ENCODE assay signal across 1 cellular context in genomic region chr17:16297367-16298139, GRCh38.
TF ChIP-seq lines count a peak whose summit lies in the region.

No MANE protein-coding gene starts in this region.

TF ChIP-seq in HepG2, 621 proteins besides CTCF, POLR2A, EP300 and RAD21 (continued from another document and continues in another):
- TF ChIP-seq ZBTB46 (CRISPR knock-in tag; IDR thresholded peaks at IDR 0.05; ENCODE audit: borderline replicate concordance) = no peak
- TF ChIP-seq KLF9 (CRISPR knock-in tag; IDR thresholded peaks at IDR 0.05; ENCODE audit: low read depth) = 0 out of 2 replicates have a peak, but pooled peaks have one; percentile 61
- no peak for TF ChIP-seq PRPF4 (IDR thresholded peaks at IDR 0.05; ENCODE audit: low read depth, low read length, poor library complexity, severe bottlenecking)
- TF ChIP-seq ZNF317 (CRISPR knock-in tag; IDR thresholded peaks at IDR 0.05) = 0 out of 2 replicates have a peak, but pooled peaks have one; percentile 28
- TF ChIP-seq ZNF180 (CRISPR knock-in tag; IDR thresholded peaks at IDR 0.05; ENCODE audit: borderline replicate concordance, low read depth) = no peak
- no peak for TF ChIP-seq SCMH1 (CRISPR knock-in tag; IDR thresholded peaks at IDR 0.05; ENCODE audit: borderline replicate concordance)
- no peak for TF ChIP-seq ZMYM4 (CRISPR knock-in tag; IDR thresholded peaks at IDR 0.05)
- TF ChIP-seq IKZF5 (CRISPR knock-in tag; IDR thresholded peaks at IDR 0.05) = peak; percentile 53; the same call in 1 of the 2 replicates
- no peak for TF ChIP-seq ZNF577 (CRISPR knock-in tag; IDR thresholded peaks at IDR 0.05; ENCODE audit: borderline replicate concordance, low read depth)
- no peak for TF ChIP-seq ELK4 (CRISPR knock-in tag; IDR thresholded peaks at IDR 0.05; ENCODE audit: borderline replicate concordance)
- TF ChIP-seq NFKBIZ (CRISPR knock-in tag; IDR thresholded peaks at IDR 0.05) = no peak; the same call in 1 of the 2 replicates
- TF ChIP-seq MTA1 (CRISPR knock-in tag; IDR thresholded peaks at IDR 0.05; ENCODE audit: borderline replicate concordance) = no peak
- no peak for TF ChIP-seq ZNF530 (CRISPR knock-in tag; IDR thresholded peaks at IDR 0.05; ENCODE audit: low read depth)
- TF ChIP-seq CCDC6 (CRISPR knock-in tag; IDR thresholded peaks at IDR 0.05) = 0 out of 2 replicates have a peak, but pooled peaks have one; percentile 69
- peak; percentile 12 for TF ChIP-seq XRCC5 (optimal IDR thresholded peaks at IDR 0.05; ENCODE audit: low read length)
- 0 out of 2 replicates have a peak, but pooled peaks have one; percentile 6 for TF ChIP-seq ZNF431 (CRISPR knock-in tag; IDR thresholded peaks at IDR 0.05; ENCODE audit: borderline replicate concordance, low read depth)
- TF ChIP-seq ZBTB1 (CRISPR knock-in tag; IDR thresholded peaks at IDR 0.05; ENCODE audit: borderline replicate concordance) = no peak
- peak; percentile 94 for TF ChIP-seq ASH2L (IDR thresholded peaks at IDR 0.05; ENCODE audit: insufficient read length, low read depth, low read length)
- no peak for TF ChIP-seq ZNF335 (CRISPR knock-in tag; IDR thresholded peaks at IDR 0.05)
- no peak for TF ChIP-seq ZNF879 (CRISPR knock-in tag; IDR thresholded peaks at IDR 0.05)
- TF ChIP-seq KLF13 (CRISPR knock-in tag; IDR thresholded peaks at IDR 0.05) = no peak
- TF ChIP-seq, protein P1, sequence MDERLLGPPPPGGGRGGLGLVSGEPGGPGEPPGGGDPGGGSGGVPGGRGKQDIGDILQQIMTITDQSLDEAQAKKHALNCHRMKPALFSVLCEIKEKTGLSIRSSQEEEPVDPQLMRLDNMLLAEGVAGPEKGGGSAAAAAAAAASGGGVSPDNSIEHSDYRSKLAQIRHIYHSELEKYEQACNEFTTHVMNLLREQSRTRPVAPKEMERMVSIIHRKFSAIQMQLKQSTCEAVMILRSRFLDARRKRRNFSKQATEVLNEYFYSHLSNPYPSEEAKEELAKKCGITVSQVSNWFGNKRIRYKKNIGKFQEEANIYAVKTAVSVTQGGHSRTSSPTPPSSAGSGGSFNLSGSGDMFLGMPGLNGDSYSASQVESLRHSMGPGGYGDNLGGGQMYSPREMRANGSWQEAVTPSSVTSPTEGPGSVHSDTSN (CRISPR knock-in tag; IDR thresholded peaks at IDR 0.05) = peak; percentile 54
- TF ChIP-seq, protein P2, sequence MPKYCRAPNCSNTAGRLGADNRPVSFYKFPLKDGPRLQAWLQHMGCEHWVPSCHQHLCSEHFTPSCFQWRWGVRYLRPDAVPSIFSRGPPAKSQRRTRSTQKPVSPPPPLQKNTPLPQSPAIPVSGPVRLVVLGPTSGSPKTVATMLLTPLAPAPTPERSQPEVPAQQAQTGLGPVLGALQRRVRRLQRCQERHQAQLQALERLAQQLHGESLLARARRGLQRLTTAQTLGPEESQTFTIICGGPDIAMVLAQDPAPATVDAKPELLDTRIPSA (CRISPR knock-in tag; IDR thresholded peaks at IDR 0.05; ENCODE audit: borderline replicate concordance) = no peak
- TF ChIP-seq KDM5A (IDR thresholded peaks at IDR 0.05; ENCODE audit: borderline replicate concordance, low read length) = 0 out of 2 replicates have a peak, but pooled peaks have one; percentile 17
- TF ChIP-seq, protein P3, sequence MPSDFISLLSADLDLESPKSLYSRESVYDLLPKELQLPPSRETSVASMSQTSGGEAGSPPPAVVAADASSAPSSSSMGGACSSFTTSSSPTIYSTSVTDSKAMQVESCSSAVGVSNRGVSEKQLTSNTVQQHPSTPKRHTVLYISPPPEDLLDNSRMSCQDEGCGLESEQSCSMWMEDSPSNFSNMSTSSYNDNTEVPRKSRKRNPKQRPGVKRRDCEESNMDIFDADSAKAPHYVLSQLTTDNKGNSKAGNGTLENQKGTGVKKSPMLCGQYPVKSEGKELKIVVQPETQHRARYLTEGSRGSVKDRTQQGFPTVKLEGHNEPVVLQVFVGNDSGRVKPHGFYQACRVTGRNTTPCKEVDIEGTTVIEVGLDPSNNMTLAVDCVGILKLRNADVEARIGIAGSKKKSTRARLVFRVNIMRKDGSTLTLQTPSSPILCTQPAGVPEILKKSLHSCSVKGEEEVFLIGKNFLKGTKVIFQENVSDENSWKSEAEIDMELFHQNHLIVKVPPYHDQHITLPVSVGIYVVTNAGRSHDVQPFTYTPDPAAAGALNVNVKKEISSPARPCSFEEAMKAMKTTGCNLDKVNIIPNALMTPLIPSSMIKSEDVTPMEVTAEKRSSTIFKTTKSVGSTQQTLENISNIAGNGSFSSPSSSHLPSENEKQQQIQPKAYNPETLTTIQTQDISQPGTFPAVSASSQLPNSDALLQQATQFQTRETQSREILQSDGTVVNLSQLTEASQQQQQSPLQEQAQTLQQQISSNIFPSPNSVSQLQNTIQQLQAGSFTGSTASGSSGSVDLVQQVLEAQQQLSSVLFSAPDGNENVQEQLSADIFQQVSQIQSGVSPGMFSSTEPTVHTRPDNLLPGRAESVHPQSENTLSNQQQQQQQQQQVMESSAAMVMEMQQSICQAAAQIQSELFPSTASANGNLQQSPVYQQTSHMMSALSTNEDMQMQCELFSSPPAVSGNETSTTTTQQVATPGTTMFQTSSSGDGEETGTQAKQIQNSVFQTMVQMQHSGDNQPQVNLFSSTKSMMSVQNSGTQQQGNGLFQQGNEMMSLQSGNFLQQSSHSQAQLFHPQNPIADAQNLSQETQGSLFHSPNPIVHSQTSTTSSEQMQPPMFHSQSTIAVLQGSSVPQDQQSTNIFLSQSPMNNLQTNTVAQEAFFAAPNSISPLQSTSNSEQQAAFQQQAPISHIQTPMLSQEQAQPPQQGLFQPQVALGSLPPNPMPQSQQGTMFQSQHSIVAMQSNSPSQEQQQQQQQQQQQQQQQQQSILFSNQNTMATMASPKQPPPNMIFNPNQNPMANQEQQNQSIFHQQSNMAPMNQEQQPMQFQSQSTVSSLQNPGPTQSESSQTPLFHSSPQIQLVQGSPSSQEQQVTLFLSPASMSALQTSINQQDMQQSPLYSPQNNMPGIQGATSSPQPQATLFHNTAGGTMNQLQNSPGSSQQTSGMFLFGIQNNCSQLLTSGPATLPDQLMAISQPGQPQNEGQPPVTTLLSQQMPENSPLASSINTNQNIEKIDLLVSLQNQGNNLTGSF (CRISPR knock-in tag; IDR thresholded peaks at IDR 0.05) = no peak
- TF ChIP-seq ZNF724P (CRISPR knock-in tag; IDR thresholded peaks at IDR 0.05; ENCODE audit: borderline replicate concordance) = peak; percentile 32; the same call in 1 of the 2 replicates
- TF ChIP-seq FOSL2 (CRISPR knock-in tag; IDR thresholded peaks at IDR 0.05) = peak; percentile 30; the same call in 1 of the 2 replicates
- TF ChIP-seq, protein P4, sequence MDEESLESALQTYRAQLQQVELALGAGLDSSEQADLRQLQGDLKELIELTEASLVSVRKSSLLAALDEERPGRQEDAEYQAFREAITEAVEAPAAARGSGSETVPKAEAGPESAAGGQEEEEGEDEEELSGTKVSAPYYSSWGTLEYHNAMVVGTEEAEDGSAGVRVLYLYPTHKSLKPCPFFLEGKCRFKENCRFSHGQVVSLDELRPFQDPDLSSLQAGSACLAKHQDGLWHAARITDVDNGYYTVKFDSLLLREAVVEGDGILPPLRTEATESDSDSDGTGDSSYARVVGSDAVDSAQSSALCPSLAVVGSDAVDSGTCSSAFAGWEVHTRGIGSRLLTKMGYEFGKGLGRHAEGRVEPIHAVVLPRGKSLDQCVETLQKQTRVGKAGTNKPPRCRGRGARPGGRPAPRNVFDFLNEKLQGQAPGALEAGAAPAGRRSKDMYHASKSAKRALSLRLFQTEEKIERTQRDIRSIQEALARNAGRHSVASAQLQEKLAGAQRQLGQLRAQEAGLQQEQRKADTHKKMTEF (CRISPR knock-in tag; IDR thresholded peaks at IDR 0.05) = no peak
- peak; percentile 49 for TF ChIP-seq AHDC1 (CRISPR knock-in tag; IDR thresholded peaks at IDR 0.05; ENCODE audit: borderline replicate concordance)
- TF ChIP-seq ZNF598 (CRISPR knock-in tag; IDR thresholded peaks at IDR 0.05; ENCODE audit: borderline replicate concordance) = no peak
- TF ChIP-seq HNF4A (CRISPR knock-in tag; IDR thresholded peaks at IDR 0.05) = peak; percentile 70; the same call in 1 of the 2 replicates
- TF ChIP-seq RNF2 (conservative IDR thresholded peaks at IDR 0.05; ENCODE audit: low read depth) = no peak
- no peak; the same call in 1 of the 2 replicates for TF ChIP-seq SOX13 (IDR thresholded peaks at IDR 0.05)
- peak in 1 of 2 experiments; percentile 67; a peak in 2 of 4 replicates for TF ChIP-seq SOX13 (CRISPR knock-in tag; conservative IDR thresholded peaks at IDR 0.05 in 1 of 2, IDR thresholded peaks at IDR 0.05 in 1 of 2)
- TF ChIP-seq THRA (CRISPR knock-in tag; IDR thresholded peaks at IDR 0.05; ENCODE audit: borderline replicate concordance) = 0 out of 2 replicates have a peak, but pooled peaks have one; percentile 23
- TF ChIP-seq TBX2 (CRISPR knock-in tag; IDR thresholded peaks at IDR 0.05; ENCODE audit: borderline replicate concordance) = peak; percentile 2; the same call in 1 of the 2 replicates
- no peak for TF ChIP-seq ZNF282 (IDR thresholded peaks at IDR 0.05; ENCODE audit: partially characterized antibody)
- no peak for TF ChIP-seq EED (CRISPR knock-in tag; IDR thresholded peaks at IDR 0.05)
